18 cellular contexts compared by ENCODE assay signal in the genomic region with DNA sequence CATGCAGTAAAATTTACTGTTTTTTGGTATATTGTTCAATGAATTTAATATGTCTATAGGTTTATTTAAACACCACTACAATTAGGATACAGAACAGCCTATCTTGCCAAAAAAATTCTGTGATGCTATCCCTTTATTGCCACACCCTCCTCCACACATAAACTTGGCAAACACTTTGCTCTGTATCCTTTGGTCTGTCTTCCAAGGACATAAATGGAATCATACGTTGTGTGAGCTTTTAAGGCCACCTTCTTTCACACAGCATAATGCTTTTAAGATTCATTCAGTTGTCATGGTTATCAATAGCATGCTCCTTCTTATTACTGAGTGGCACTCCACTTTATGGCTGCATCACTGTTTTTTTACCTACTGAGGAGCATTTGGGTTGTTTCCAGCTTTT.
DNase-seq lines count a peak whose midpoint lies in the region; ATAC-seq and TF ChIP-seq lines count a peak whose summit lies in the region.
"Had no signal": no experiment of that assay in that cellular context is flagged by ENCODE, and none has a peak within 500 bp of the region (broad histone marks: within the 10 kb centered on the region; RNA-seq: fewer than 3 reads in every experiment).

No MANE protein-coding gene starts in this region.

- no peaks in the 10 kb centered on the region for H3F3A ChIP-seq in GM23338 (replicated peaks; ENCODE audit: low read depth)

- no peak overlapping the region for H2AFZ ChIP-seq in GM23338

- no peaks in the 10 kb centered on the region for H3K79me2 ChIP-seq in GM23338 (replicated peaks; ENCODE audit: insufficient read depth)

- H3K4me1 ChIP-seq in GM23338 (ENCODE audit: insufficient read depth): peaks cover 10% of the 10 kb centered on the region; the same call in 1 of the 2 replicates
- H3K4me1 ChIP-seq in naive thymus-derived CD4-positive, alpha-beta T cell (ENCODE audit: control insufficient read depth in 2 of 2, insufficient read depth in 2 of 2, low read length in 2 of 2): no peaks in the 10 kb centered on the region
- H3K4me1 ChIP-seq: body of pancreas, sigmoid colon, suprapubic skin had no signal

- no peaks in the 10 kb centered on the region for H4K20me1 ChIP-seq in GM23338 (replicated peaks; ENCODE audit: insufficient read depth)

- no peak overlapping the region for H3K4me3 Mint-ChIP-seq in GM23338
- H3K4me3 Mint-ChIP-seq in naive thymus-derived CD4-positive, alpha-beta T cell: no peak overlapping the region

- peaks cover 6% of the 10 kb centered on the region; the same call in 1 of the 3 replicates for H3K36me3 Mint-ChIP-seq in GM23338 (ENCODE audit: low read depth)
- peaks cover 0 to 47% (median 27%) of the 10 kb centered on the region in 5 donors for H3K36me3 Mint-ChIP-seq in naive thymus-derived CD4-positive, alpha-beta T cell

- ATAC-seq in GM23338 (no peak), esophagus mucosa (peak; percentile 22)
- no peak for ATAC-seq in naive thymus-derived CD4-positive, alpha-beta T cell
- ATAC-seq: body of pancreas, GM12878 had no signal

- POLR2A ChIA-PET in naive thymus-derived CD4-positive, alpha-beta T cell (lab: Charles Lee): no interaction called here

- H3K27ac ChIP-seq in GM23338 (ENCODE audit: low read depth): no peak overlapping the region
- no peak overlapping the region for H3K27ac ChIP-seq in naive thymus-derived CD4-positive, alpha-beta T cell (ENCODE audit: low read depth, low read length)
- H3K27ac ChIP-seq: body of pancreas, dorsolateral prefrontal cortex, ovary, sigmoid colon, suprapubic skin had no signal

- H3K9me2 ChIP-seq in GM23338 (ENCODE audit: insufficient read depth): peaks cover 8% of the 10 kb centered on the region

- peaks cover 13% of the 10 kb centered on the region for H3K4me1 Mint-ChIP-seq in GM23338
- peaks cover 0 to 7% (median 4%) of the 10 kb centered on the region in 7 donors for H3K4me1 Mint-ChIP-seq in naive thymus-derived CD4-positive, alpha-beta T cell

- TF ChIP-seq CTCF in GM23338 (conservative IDR thresholded peaks at IDR 0.05; ENCODE audit: low read depth in 2 of 2): no peak

- H3K9me3 ChIP-seq in naive thymus-derived CD4-positive, alpha-beta T cell (ENCODE audit: control insufficient read depth in 2 of 3, low read length in 3 of 3): no peaks in the 10 kb centered on the region
- H3K9me3 ChIP-seq: body of pancreas had no signal

- H3K27ac Mint-ChIP-seq in GM23338: no peak overlapping the region
- peak overlapping the region in 1 of 9 donors; percentile 3 for H3K27ac Mint-ChIP-seq in naive thymus-derived CD4-positive, alpha-beta T cell

- DNase-seq in GM23338 (ENCODE audit: low spot score): peak; percentile 54
- DNase-seq in OCI-M1 (lab: John Stamatoyannopoulos, UW): peak; percentile 14
- peak; percentile 27 for DNase-seq in myocyte (ENCODE audit: low read depth)
- DNase-seq in naive thymus-derived CD4-positive, alpha-beta T cell: no peak
- DNase-seq in NCI-H1436 (lab: John Stamatoyannopoulos, UW): no peak
- no peak for DNase-seq in T-helper 2 cell
- DNase-seq: activated CD4-positive, alpha-beta T cell treated with anti-CD3 and anti-CD28 coated beads, Interleukin-2, amount 50 U/mL, for 1 hour; activated naive CD4-positive, alpha-beta T cell; body of pancreas; dorsolateral prefrontal cortex; hypothalamus; NK-92 treated with Interleukin-12 subunit alpha and Interleukin-12 subunit beta, amount 100 ng/mL, for 24 hours; ovary; sigmoid colon; stimulated activated CD4-positive, alpha-beta T cell treated with anti-CD3 and anti-CD28 coated beads, Interleukin-2, amount 100 ng/mL, for 48 hours had no signal

- H3K4me2 ChIP-seq in GM23338: no peak overlapping the region

- CTCF ChIA-PET in naive thymus-derived CD4-positive, alpha-beta T cell (lab: Charles Lee): no interaction called here

- peaks cover 2% of the 10 kb centered on the region for H3K27me3 Mint-ChIP-seq in GM23338 (ENCODE audit: insufficient read depth, low read depth, poor library complexity)
- H3K27me3 Mint-ChIP-seq in naive thymus-derived CD4-positive, alpha-beta T cell: peaks cover 0 to 3% (median 0%) of the 10 kb centered on the region in 5 donors

- intact Hi-C loops in naive thymus-derived CD4-positive, alpha-beta T cell (cut with micrococcal nuclease): no loop called here

- H3K9me3 Mint-ChIP-seq in GM23338: peaks cover 21% of the 10 kb centered on the region; the same call in 2 of the 3 replicates
- H3K9me3 Mint-ChIP-seq in naive thymus-derived CD4-positive, alpha-beta T cell: peaks cover 0 to 38% (median 6%) of the 10 kb centered on the region in 11 donors

- no peaks in the 10 kb centered on the region for H3K27me3 ChIP-seq in GM23338 (ENCODE audit: insufficient read depth)
- H3K27me3 ChIP-seq in naive thymus-derived CD4-positive, alpha-beta T cell (ENCODE audit: control insufficient read depth in 2 of 2, insufficient read depth in 2 of 2, low read length in 2 of 2): no peaks in the 10 kb centered on the region
- H3K27me3 ChIP-seq: body of pancreas, dorsolateral prefrontal cortex, ovary, sigmoid colon, suprapubic skin had no signal

- H3K4me3 ChIP-seq in GM23338: no peak overlapping the region
- no peak overlapping the region for H3K4me3 ChIP-seq in naive thymus-derived CD4-positive, alpha-beta T cell (ENCODE audit: low read length)
- H3K4me3 ChIP-seq: body of pancreas, dorsolateral prefrontal cortex, GM12878, ovary, sigmoid colon, suprapubic skin had no signal

- peaks cover 22% of the 10 kb centered on the region; the same call in 1 of the 2 replicates for H3K36me3 ChIP-seq in GM23338 (ENCODE audit: insufficient read depth)
- H3K36me3 ChIP-seq in naive thymus-derived CD4-positive, alpha-beta T cell (ENCODE audit: control insufficient read depth in 2 of 3, insufficient read depth in 3 of 3, low read length in 3 of 3): no peaks in the 10 kb centered on the region
- H3K36me3 ChIP-seq: ovary, sigmoid colon had no signal

TF ChIP-seq in GM23338, 12 proteins besides CTCF, POLR2A, EP300 and RAD21:
- TF ChIP-seq EZH2 (IDR thresholded peaks at IDR 0.05; ENCODE audit: low read depth, unreplicated experiment): no peak

Comparison
In these comparisons a context has a peak if more than half of its experiments do, and no peak if none do; other contexts are left out.
1. DNase-seq: peak in GM23338 (single experiment), OCI-M1 (single experiment) and myocyte (single experiment); none in naive thymus-derived CD4-positive, alpha-beta T cell (0 of 9), NCI-H1436 (single experiment) and T-helper 2 cell (0 of 5).